ENCODE assay signal across 8 cellular contexts in genomic region chr10:67792653-67793052, GRCh38.
"Had no signal": no experiment of that assay in that cellular context is flagged by ENCODE, and none has a peak within 500 bp of the region (broad histone marks: within the 10 kb centered on the region; RNA-seq: fewer than 3 reads in every experiment).

No MANE protein-coding gene starts in this region.

- H3K27ac ChIP-seq: HL-60 had no signal

- H3K4me3 Mint-ChIP-seq: GM23338, H9, HFFc6 had no signal

- H3K9me3 Mint-ChIP-seq: GM23338, H9, HFFc6 had no signal

- DNase-seq: H9, HCEC 1CT, HFFc6, IMR-90, KBM-7 had no signal

- FAIRE-seq: H1 had no signal

- H3K4me2 ChIP-seq: GM23338 had no signal

- ATAC-seq: GM23338 had no signal

- H3K4me3 ChIP-seq: GM23338 had no signal

- H3K27ac Mint-ChIP-seq: H9, HFFc6 had no signal

- H2AFZ ChIP-seq: GM23338 had no signal
